ENCODE assay signal across 1 cellular context in the genomic region with DNA sequence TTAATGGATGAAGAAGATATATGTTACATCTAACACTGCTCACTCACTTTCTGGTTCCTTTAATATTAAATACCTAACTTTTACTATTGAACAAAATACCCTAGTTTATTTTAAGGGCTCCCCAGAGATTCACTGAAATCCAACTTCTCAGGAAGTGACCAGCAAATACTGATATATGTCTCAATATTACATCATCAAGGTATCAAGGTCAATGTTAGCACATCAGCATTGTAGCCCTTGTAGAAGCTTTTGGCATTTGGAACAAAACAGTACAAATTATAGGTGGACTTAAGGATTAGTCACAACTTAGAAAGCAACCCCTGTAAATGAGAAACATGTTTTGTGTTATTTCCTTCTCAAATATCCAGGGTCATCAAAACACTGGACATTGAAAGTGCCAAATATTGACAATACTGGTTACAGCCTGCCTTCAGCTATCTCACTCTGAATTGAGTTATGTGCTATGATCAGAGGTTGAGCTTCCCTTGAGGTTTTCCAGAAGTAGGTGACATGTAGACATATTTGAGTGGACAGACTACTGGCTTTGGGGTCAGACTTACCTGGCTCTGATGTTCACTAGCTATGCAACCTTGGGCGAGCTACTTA.
TF ChIP-seq lines count a peak whose summit lies in the region.

No MANE protein-coding gene starts in this region.

TF ChIP-seq in HepG2, 621 proteins besides CTCF, POLR2A, EP300 and RAD21 (continued from another document):
- no peak for TF ChIP-seq ZNF256 (CRISPR knock-in tag; conservative IDR thresholded peaks at IDR 0.05)
- TF ChIP-seq, protein P1, sequence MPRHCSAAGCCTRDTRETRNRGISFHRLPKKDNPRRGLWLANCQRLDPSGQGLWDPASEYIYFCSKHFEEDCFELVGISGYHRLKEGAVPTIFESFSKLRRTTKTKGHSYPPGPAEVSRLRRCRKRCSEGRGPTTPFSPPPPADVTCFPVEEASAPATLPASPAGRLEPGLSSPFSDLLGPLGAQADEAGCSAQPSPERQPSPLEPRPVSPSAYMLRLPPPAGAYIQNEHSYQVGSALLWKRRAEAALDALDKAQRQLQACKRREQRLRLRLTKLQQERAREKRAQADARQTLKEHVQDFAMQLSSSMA (CRISPR knock-in tag; IDR thresholded peaks at IDR 0.05) = no peak
- no peak for TF ChIP-seq DBP (CRISPR knock-in tag; IDR thresholded peaks at IDR 0.05; ENCODE audit: not compliant biosample characterization)
- TF ChIP-seq, protein P2, sequence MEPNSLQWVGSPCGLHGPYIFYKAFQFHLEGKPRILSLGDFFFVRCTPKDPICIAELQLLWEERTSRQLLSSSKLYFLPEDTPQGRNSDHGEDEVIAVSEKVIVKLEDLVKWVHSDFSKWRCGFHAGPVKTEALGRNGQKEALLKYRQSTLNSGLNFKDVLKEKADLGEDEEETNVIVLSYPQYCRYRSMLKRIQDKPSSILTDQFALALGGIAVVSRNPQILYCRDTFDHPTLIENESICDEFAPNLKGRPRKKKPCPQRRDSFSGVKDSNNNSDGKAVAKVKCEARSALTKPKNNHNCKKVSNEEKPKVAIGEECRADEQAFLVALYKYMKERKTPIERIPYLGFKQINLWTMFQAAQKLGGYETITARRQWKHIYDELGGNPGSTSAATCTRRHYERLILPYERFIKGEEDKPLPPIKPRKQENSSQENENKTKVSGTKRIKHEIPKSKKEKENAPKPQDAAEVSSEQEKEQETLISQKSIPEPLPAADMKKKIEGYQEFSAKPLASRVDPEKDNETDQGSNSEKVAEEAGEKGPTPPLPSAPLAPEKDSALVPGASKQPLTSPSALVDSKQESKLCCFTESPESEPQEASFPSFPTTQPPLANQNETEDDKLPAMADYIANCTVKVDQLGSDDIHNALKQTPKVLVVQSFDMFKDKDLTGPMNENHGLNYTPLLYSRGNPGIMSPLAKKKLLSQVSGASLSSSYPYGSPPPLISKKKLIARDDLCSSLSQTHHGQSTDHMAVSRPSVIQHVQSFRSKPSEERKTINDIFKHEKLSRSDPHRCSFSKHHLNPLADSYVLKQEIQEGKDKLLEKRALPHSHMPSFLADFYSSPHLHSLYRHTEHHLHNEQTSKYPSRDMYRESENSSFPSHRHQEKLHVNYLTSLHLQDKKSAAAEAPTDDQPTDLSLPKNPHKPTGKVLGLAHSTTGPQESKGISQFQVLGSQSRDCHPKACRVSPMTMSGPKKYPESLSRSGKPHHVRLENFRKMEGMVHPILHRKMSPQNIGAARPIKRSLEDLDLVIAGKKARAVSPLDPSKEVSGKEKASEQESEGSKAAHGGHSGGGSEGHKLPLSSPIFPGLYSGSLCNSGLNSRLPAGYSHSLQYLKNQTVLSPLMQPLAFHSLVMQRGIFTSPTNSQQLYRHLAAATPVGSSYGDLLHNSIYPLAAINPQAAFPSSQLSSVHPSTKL (CRISPR knock-in tag; IDR thresholded peaks at IDR 0.05) = 0 out of 2 replicates have a peak, but pooled peaks have one; percentile 8
- TF ChIP-seq, protein P3, sequence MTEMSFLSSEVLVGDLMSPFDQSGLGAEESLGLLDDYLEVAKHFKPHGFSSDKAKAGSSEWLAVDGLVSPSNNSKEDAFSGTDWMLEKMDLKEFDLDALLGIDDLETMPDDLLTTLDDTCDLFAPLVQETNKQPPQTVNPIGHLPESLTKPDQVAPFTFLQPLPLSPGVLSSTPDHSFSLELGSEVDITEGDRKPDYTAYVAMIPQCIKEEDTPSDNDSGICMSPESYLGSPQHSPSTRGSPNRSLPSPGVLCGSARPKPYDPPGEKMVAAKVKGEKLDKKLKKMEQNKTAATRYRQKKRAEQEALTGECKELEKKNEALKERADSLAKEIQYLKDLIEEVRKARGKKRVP (CRISPR knock-in tag; IDR thresholded peaks at IDR 0.05) = peak in 1 of 2 experiments; percentile 95; a peak in 2 of 4 replicates
- TF ChIP-seq ZNF274 (CRISPR knock-in tag; IDR thresholded peaks at IDR 0.05) = no peak
- no peak for TF ChIP-seq POLR2AphosphoS2 (IDR thresholded peaks at IDR 0.05; ENCODE audit: low read depth, low read length)
- no peak for TF ChIP-seq FIP1L1 (IDR thresholded peaks at IDR 0.05; ENCODE audit: borderline replicate concordance, insufficient read depth, low read depth, low read length)
- TF ChIP-seq SNAPC2 (CRISPR knock-in tag; IDR thresholded peaks at IDR 0.05) = no peak
- TF ChIP-seq GATAD2A (CRISPR knock-in tag; IDR thresholded peaks at IDR 0.05) = peak; percentile 42
- no peak for TF ChIP-seq MLLT10 (CRISPR knock-in tag; IDR thresholded peaks at IDR 0.05)
- TF ChIP-seq MNT (IDR thresholded peaks at IDR 0.05) = no peak
